13 cellular contexts compared by ENCODE assay signal in the genomic region with DNA sequence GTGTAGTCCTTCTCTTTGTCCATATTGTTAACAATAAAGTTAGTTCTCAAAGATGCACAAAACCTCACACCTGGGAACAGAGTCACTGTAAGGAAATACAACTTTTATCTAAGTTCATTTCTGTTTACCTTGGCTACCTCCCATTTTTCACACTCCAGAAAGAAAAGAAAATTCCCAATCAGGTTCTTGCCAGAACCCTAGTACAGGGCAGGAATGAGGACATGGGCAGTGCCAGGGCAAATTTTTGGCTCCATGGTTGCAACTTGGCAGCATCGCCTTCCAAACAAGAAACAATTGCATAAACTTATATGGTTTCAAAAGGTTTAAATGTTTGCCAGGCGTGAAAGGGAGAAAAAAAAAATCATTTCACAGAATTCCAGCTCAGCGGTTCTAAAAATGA.
DNase-seq lines count a peak whose midpoint lies in the region; ATAC-seq and TF ChIP-seq lines count a peak whose summit lies in the region.
"Had no signal": no experiment of that assay in that cellular context is flagged by ENCODE, and none has a peak within 500 bp of the region (broad histone marks: within the 10 kb centered on the region; RNA-seq: fewer than 3 reads in every experiment).

No MANE protein-coding gene starts in this region.

- TF ChIP-seq CTCF in coronary artery (IDR thresholded peaks at IDR 0.05), result no peak
- TF ChIP-seq CTCF in upper lobe of right lung (IDR thresholded peaks at IDR 0.05), result no peak
- TF ChIP-seq CTCF in brain microvascular endothelial cell (IDR thresholded peaks at IDR 0.05; ENCODE audit: low read depth, low read length, missing control alignments), result no peak

- no peak overlapping the region for H3K4me3 ChIP-seq in coronary artery
- no peak overlapping the region for H3K4me3 ChIP-seq in upper lobe of right lung
- no peak overlapping the region for H3K4me3 ChIP-seq in brain microvascular endothelial cell (ENCODE audit: low read depth, low read length)
- no peak overlapping the region for H3K4me3 ChIP-seq in H7 (ENCODE audit: insufficient read depth, low read depth, low read length)
- H3K4me3 ChIP-seq: hepatocyte had no signal

- ATAC-seq in left cardiac atrium, result peak; percentile 42 to 69
- no peak for ATAC-seq in Right ventricle myocardium inferior
- peak; percentile 54 for ATAC-seq in upper lobe of right lung
- no peak for ATAC-seq in GM18517 (IDR thresholded peaks at IDR 0.05; ENCODE audit: unreplicated experiment)

- in situ Hi-C loops in brain microvascular endothelial cell (cut with HindIII; ENCODE audit: low pct_ligation_motif_present, low sequenced_read_pairs), result no loop called here

- no peaks in the 10 kb centered on the region for H3K9me3 ChIP-seq in upper lobe of right lung

- intact Hi-C loops in left cardiac atrium (cut with DNase I) (no loop called here), Right ventricle myocardium inferior (cut with DNase I) (no loop called here), upper lobe of right lung (cut with DNase I) (no loop called here)

- DNase-seq in left cardiac atrium, result no peak
- DNase-seq in Right ventricle myocardium inferior (ENCODE audit: missing footprints), result no peak
- no peak for DNase-seq in coronary artery (ENCODE audit: low spot score)
- peak; percentile 8 for DNase-seq in medulla oblongata (ENCODE audit: extremely low spot score)
- DNase-seq in upper lobe of right lung, result no peak
- no peak for DNase-seq in brain microvascular endothelial cell
- no peak for DNase-seq in H7
- DNase-seq: cerebellar nuclear complex; nephron progenitor cell; stimulated activated CD4-positive, alpha-beta T cell treated with anti-CD3 and anti-CD28 coated beads, Interleukin-4, amount 100 ng/mL, for 4 hours; T-helper 1 cell had no signal

- H3K27ac ChIP-seq in coronary artery (peak overlapping the region; percentile 66 to 83), upper lobe of right lung (peak overlapping the region; percentile 2), brain microvascular endothelial cell (no peak overlapping the region)
- H3K27ac ChIP-seq: hepatocyte had no signal

- no peaks in the 10 kb centered on the region for H3K27me3 ChIP-seq in upper lobe of right lung
- no peaks in the 10 kb centered on the region for H3K27me3 ChIP-seq in brain microvascular endothelial cell (replicated peaks)
- H3K27me3 ChIP-seq in H7 (ENCODE audit: control insufficient read depth, insufficient read depth, low read length), result no peaks in the 10 kb centered on the region
- H3K27me3 ChIP-seq: hepatocyte had no signal

- H3K36me3 ChIP-seq in upper lobe of right lung (no peaks in the 10 kb centered on the region), brain microvascular endothelial cell (replicated peaks) (no peaks in the 10 kb centered on the region), H7 (replicated peaks; ENCODE audit: control insufficient read depth, insufficient read depth, low read length) (no peaks in the 10 kb centered on the region)

- H3K4me1 ChIP-seq in upper lobe of right lung, result peaks cover 22% of the 10 kb centered on the region

Comparison
In these comparisons a context has a peak if more than half of its experiments do, and no peak if none do; other contexts are left out.
1. ATAC-seq: peak in left cardiac atrium (2 of 2) and upper lobe of right lung (single experiment); none in Right ventricle myocardium inferior (single experiment) and GM18517 (single experiment).